8 cellular contexts compared by ENCODE assay signal in the genomic region with DNA sequence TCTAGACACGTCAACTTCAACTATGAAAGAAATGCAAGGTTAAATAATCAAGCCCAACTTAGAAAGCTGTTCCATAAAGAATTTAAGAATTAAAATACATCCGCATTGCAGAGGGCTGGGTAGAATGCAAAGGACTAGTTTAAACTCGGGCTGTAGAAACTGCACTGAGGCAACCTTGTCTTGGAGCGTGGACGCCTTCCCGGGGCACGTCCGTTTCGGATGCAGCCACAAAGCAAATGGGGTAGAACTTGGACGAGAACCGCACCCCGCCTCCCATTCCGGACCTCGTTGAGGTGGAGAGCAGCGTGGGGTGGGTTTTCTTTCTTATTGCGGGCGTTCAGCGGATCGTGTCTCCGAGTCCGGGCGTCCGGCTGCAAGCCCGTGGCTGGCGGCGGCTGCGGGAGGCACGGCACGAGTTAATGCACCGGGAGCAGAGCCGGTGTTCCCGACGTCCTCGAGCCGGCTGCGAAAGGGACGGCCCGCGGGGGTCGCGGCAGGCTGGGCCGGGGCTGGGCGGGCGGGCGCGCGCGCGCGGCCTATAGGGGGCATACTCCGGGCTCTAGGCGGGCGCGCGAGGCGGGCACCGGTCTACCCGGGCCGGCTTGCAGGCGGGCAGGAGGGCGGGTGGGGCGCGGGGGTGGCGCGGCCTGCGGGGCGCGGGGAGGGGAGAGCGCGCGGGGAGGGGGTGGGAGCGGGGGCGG. TPM values are rescaled to one million over a fixed set of nuclear protein-coding genes. Genes with fewer than 3 reads are reported as not detected.
DNase-seq lines count a peak whose midpoint lies in the region; ATAC-seq and TF ChIP-seq lines count a peak whose summit lies in the region.

No MANE protein-coding gene starts in this region.

- DNase-seq in BJ (ENCODE audit: low read depth) (no peak), KBM-7 (peak; percentile 66), WERI-Rb-1 (peak; percentile 63), cardiac fibroblast (ENCODE audit: low read depth in 2 of 2) (peak; percentile 64 to 67), kidney glomerular epithelial cell (lab: John Stamatoyannopoulos, UW) (peak; percentile 23)
- DNase-seq in stimulated activated CD4-positive, alpha-beta T cell treated with anti-CD3 and anti-CD28 coated beads, Interleukin-15, amount 100 ng/mL, for 24 hours: peak; percentile 72

- peak overlapping the region; percentile 92 for H3K4me3 ChIP-seq in BJ (ENCODE audit: low read depth, low read length)
- peak overlapping the region; percentile 99 for H3K4me3 ChIP-seq in WERI-Rb-1 (ENCODE audit: low read depth, low read length)
- H3K4me3 ChIP-seq in cardiac fibroblast (replicated peaks in 1 of 2; ENCODE audit: low read depth in 2 of 2, low read length in 2 of 2): peak overlapping the region; percentile 76 to 84

- in situ Hi-C loops in KBM-7 (cut with MboI; ENCODE audit: low pct_unique_long_range_greater_than_20kb, low sequenced_read_pairs): no loop called here

- peak overlapping the region; percentile 64 for H3K27ac ChIP-seq in WERI-Rb-1

- POLR2A ChIA-PET in BJ (lab: Charles Lee): interaction anchor here (0.6 kb wide), 2 partner anchors 142 to 424 kb away, joined by 3 to 10 read pairs; no protein-coding TSS in a partner anchor

- CTCF ChIA-PET in BJ (lab: Yijun Ruan, JAX): interaction anchor here (1.0 to 2.6 kb wide), 3 partner anchors 143 to 244 kb away, joined by 3 to 5 read pairs (median 4); no protein-coding TSS in a partner anchor

- H3K27me3 ChIP-seq in BJ (ENCODE audit: control insufficient read depth, insufficient read depth, low read length) (no peaks in the 10 kb centered on the region), WERI-Rb-1 (ENCODE audit: insufficient read depth, low read depth, severe bottlenecking) (no peaks in the 10 kb centered on the region)

- ATAC-seq in GM19395 (IDR thresholded peaks at IDR 0.05; ENCODE audit: unreplicated experiment): peak; percentile 3
- no peak for ATAC-seq in GM18858 (IDR thresholded peaks at IDR 0.05; ENCODE audit: unreplicated experiment)

- H3K36me3 ChIP-seq in BJ (ENCODE audit: control insufficient read depth, insufficient read depth, low read length) (no peaks in the 10 kb centered on the region), WERI-Rb-1 (no peaks in the 10 kb centered on the region)

- H3K9me3 ChIP-seq in WERI-Rb-1 (ENCODE audit: severe bottlenecking): no peaks in the 10 kb centered on the region

- TF ChIP-seq CTCF in BJ (IDR thresholded peaks at IDR 0.05; ENCODE audit: insufficient read depth, low read depth, low read length) (no peak), WERI-Rb-1 (IDR thresholded peaks at IDR 0.05; ENCODE audit: low read depth, low read length) (peak; percentile 35; the same call in 1 of the 2 replicates), cardiac fibroblast (IDR thresholded peaks at IDR 0.05; ENCODE audit: low read depth, low read length) (no peak)

RNA-seq across cellular contexts. Expression of gene JARID2, which starts 2.0 kb away (rescaled TPM):
- polyA plus RNA-seq in BJ (2011; rRNA removed): 5.3 and 6.1 TPM in 2 replicates
- 6.3 and 7.6 TPM in 2 replicates for polyA minus RNA-seq in BJ (2011; rRNA and poly(A)+ RNA removed)
